ENCODE assay signal across 16 cellular contexts in the genomic region with DNA sequence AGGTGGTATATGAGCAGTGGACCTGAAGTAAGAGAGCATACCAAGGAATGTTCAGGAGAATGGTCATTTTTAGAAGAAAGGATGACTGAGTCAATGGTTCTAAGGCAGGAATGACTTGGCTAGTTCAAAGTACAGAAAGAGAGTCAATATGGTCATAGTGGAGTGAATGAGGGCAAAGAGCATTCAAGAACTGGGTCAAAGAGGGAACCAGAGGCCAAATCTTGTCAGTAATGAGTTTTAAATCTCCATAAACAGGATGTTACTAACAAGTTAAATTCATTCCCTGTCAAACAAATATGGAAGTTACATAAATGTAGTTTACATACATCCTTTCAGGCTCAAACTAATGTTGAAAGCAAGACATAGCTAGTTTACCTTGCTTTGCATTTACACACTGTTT. TPM values are rescaled to one million over a fixed set of nuclear protein-coding genes. Genes with fewer than 3 reads are reported as not detected.
DNase-seq lines count a peak whose midpoint lies in the region; ATAC-seq and TF ChIP-seq lines count a peak whose summit lies in the region.
"Had no signal": no experiment of that assay in that cellular context is flagged by ENCODE, and none has a peak within 500 bp of the region (broad histone marks: within the 10 kb centered on the region; RNA-seq: fewer than 3 reads in every experiment).

No MANE protein-coding gene starts in this region.

- no peak for DNase-seq in adipocyte (ENCODE audit: low read depth)
- no peak for DNase-seq in left lobe of liver (ENCODE audit: low spot score)
- no peak for DNase-seq in osteoblast (ENCODE audit: insufficient read length, low spot score, missing footprints)
- no peak for DNase-seq in naive thymus-derived CD4-positive, alpha-beta T cell
- DNase-seq in brain microvascular endothelial cell: no peak
- DNase-seq: ACHN; BE2C; C1 segment of cervical spinal cord; CD4-positive, alpha-beta T cell; DMS153; DMS79; GDM1; GM23248; HFFc6 had no signal

- in situ Hi-C loops in brain microvascular endothelial cell (cut with HindIII; ENCODE audit: low pct_ligation_motif_present, low sequenced_read_pairs): no loop called here

- no peak overlapping the region for H3K27ac Mint-ChIP-seq in naive thymus-derived CD4-positive, alpha-beta T cell
- H3K27ac Mint-ChIP-seq: CD4-positive, alpha-beta T cell; HFFc6 had no signal

- H3K27me3 Mint-ChIP-seq in naive thymus-derived CD4-positive, alpha-beta T cell: no peaks in the 10 kb centered on the region
- H3K27me3 Mint-ChIP-seq: CD4-positive, alpha-beta T cell had no signal

- no peaks in the 10 kb centered on the region for H3K9me3 ChIP-seq in adipocyte (ENCODE audit: control insufficient read depth, low read length)
- no peaks in the 10 kb centered on the region for H3K9me3 ChIP-seq in osteoblast (ENCODE audit: low read depth, low read length)
- no peaks in the 10 kb centered on the region for H3K9me3 ChIP-seq in naive thymus-derived CD4-positive, alpha-beta T cell (ENCODE audit: control insufficient read depth in 2 of 3, low read length in 3 of 3)
- H3K9me3 ChIP-seq: BE2C had no signal

- peaks cover 0 to 4% (median 0%) of the 10 kb centered on the region in 5 donors for H3K36me3 Mint-ChIP-seq in naive thymus-derived CD4-positive, alpha-beta T cell

- no peak overlapping the region for H3K9ac ChIP-seq in adipocyte (ENCODE audit: low read length)
- H3K9ac ChIP-seq: GM23248 had no signal

- peaks cover 0 to 2% (median 0%) of the 10 kb centered on the region in 7 donors for H3K4me1 Mint-ChIP-seq in naive thymus-derived CD4-positive, alpha-beta T cell

- H3K4me2 ChIP-seq in osteoblast (ENCODE audit: insufficient read depth, low read length): no peak overlapping the region

- H3K27me3 ChIP-seq in adipocyte (replicated peaks; ENCODE audit: control insufficient read depth, insufficient read depth, low read length): no peaks in the 10 kb centered on the region
- no peaks in the 10 kb centered on the region for H3K27me3 ChIP-seq in osteoblast (ENCODE audit: insufficient read depth, low read length)
- no peaks in the 10 kb centered on the region for H3K27me3 ChIP-seq in naive thymus-derived CD4-positive, alpha-beta T cell (ENCODE audit: control insufficient read depth in 2 of 2, insufficient read depth in 2 of 2, low read length in 2 of 2)
- no peaks in the 10 kb centered on the region for H3K27me3 ChIP-seq in brain microvascular endothelial cell (replicated peaks)
- H3K27me3 ChIP-seq: BE2C had no signal

- H3K36me3 ChIP-seq in adipocyte (ENCODE audit: control insufficient read depth, insufficient read depth, low read length, severe bottlenecking) (no peaks in the 10 kb centered on the region), osteoblast (ENCODE audit: insufficient read depth, low read length) (no peaks in the 10 kb centered on the region), brain microvascular endothelial cell (replicated peaks) (no peaks in the 10 kb centered on the region)
- H3K36me3 ChIP-seq in naive thymus-derived CD4-positive, alpha-beta T cell (ENCODE audit: control insufficient read depth in 2 of 3, insufficient read depth in 3 of 3, low read length in 3 of 3): no peaks in the 10 kb centered on the region
- H3K36me3 ChIP-seq: BE2C had no signal

- intact Hi-C loops in naive thymus-derived CD4-positive, alpha-beta T cell (cut with micrococcal nuclease): no loop called here

- CTCF ChIA-PET in naive thymus-derived CD4-positive, alpha-beta T cell (lab: Charles Lee): no interaction called here

- H3K4me3 ChIP-seq in adipocyte (ENCODE audit: low read length) (peak overlapping the region; percentile 15), osteoblast (ENCODE audit: insufficient read depth, low read length) (no peak overlapping the region), brain microvascular endothelial cell (ENCODE audit: low read depth, low read length) (no peak overlapping the region)
- H3K4me3 ChIP-seq in naive thymus-derived CD4-positive, alpha-beta T cell (ENCODE audit: low read length): no peak overlapping the region
- H3K4me3 ChIP-seq: GM23248 had no signal

- H3K4me1 ChIP-seq in adipocyte (ENCODE audit: control insufficient read depth, insufficient read depth, low read length) (peaks cover 41% of the 10 kb centered on the region), osteoblast (ENCODE audit: insufficient read depth, low read length) (peaks cover 12% of the 10 kb centered on the region)
- no peaks in the 10 kb centered on the region for H3K4me1 ChIP-seq in naive thymus-derived CD4-positive, alpha-beta T cell (ENCODE audit: control insufficient read depth in 2 of 2, insufficient read depth in 2 of 2, low read length in 2 of 2)
- H3K4me1 ChIP-seq: BE2C had no signal

- H3K9me3 Mint-ChIP-seq in naive thymus-derived CD4-positive, alpha-beta T cell: no peaks in the 10 kb centered on the region
- H3K9me3 Mint-ChIP-seq: CD4-positive, alpha-beta T cell; HFFc6 had no signal

- TF ChIP-seq CTCF in osteoblast (IDR thresholded peaks at IDR 0.05; ENCODE audit: extremely low read depth, low read depth, low read length): no peak
- TF ChIP-seq CTCF in brain microvascular endothelial cell (IDR thresholded peaks at IDR 0.05; ENCODE audit: low read depth, low read length, missing control alignments): no peak

- H2AFZ ChIP-seq in osteoblast (ENCODE audit: low read length): peak overlapping the region; percentile 45
- H2AFZ ChIP-seq: GM23248 had no signal

- no peaks in the 10 kb centered on the region for H3K79me2 ChIP-seq in osteoblast (ENCODE audit: insufficient read depth, low read length)

- no peak overlapping the region for H3K4me3 Mint-ChIP-seq in naive thymus-derived CD4-positive, alpha-beta T cell
- H3K4me3 Mint-ChIP-seq: CD4-positive, alpha-beta T cell; HFFc6 had no signal

- no peaks in the 10 kb centered on the region for H4K20me1 ChIP-seq in osteoblast (ENCODE audit: insufficient read depth, low read length)

- H3K27ac ChIP-seq in osteoblast (ENCODE audit: low read depth, low read length) (no peak overlapping the region), brain microvascular endothelial cell (no peak overlapping the region)
- no peak overlapping the region for H3K27ac ChIP-seq in naive thymus-derived CD4-positive, alpha-beta T cell (ENCODE audit: low read depth, low read length)
- H3K27ac ChIP-seq: GM23248 had no signal

- POLR2A ChIA-PET in naive thymus-derived CD4-positive, alpha-beta T cell (lab: Charles Lee): no interaction called here

- ATAC-seq in left lobe of liver (peak; percentile 93), HG03025 (IDR thresholded peaks at IDR 0.05; ENCODE audit: low FRiP score, unreplicated experiment) (no peak)
- ATAC-seq in naive thymus-derived CD4-positive, alpha-beta T cell: no peak
- ATAC-seq: HCT116 had no signal

RNA-seq across cellular contexts. Expression of a gene that starts 16.1 kb away (rescaled TPM):
- 5.2 TPM for total RNA-seq in left lobe of liver
- total RNA-seq in osteoblast: 5.6 and 7.6 TPM in 2 replicates
- total RNA-seq in naive thymus-derived CD4-positive, alpha-beta T cell: 1 to 10 TPM in 2 of 5 experiments, under 1 TPM in 3; 0.07 to 3.5 (median 0.98) TPM
- polyA plus RNA-seq in naive thymus-derived CD4-positive, alpha-beta T cell: 1 to 10 TPM; 1.5 to 2.6 TPM
